Comparison of ENCODE assay signal across 32 cellular contexts in genomic region chr11:83441171-83441570, GRCh38.
"Had no signal": no experiment of that assay in that cellular context is flagged by ENCODE, and none has a peak within 500 bp of the region (broad histone marks: within the 10 kb centered on the region; RNA-seq: fewer than 3 reads in every experiment).

No MANE protein-coding gene starts in this region.

- H3K27ac ChIP-seq: SJCRH30, SK-N-MC had no signal

- H3K36me3 ChIP-seq: MG63, SJCRH30 had no signal

- DNase-seq: activated B cell treated with CpG ODN at 0.5 μM for 24 hours; activated CD4-positive, alpha-beta memory T cell treated with anti-CD3 and anti-CD28 coated beads, Interleukin-2, amount 10 ng/mL, durations not matched to agents 7 days and 5 days; activated CD4-positive, alpha-beta T cell treated with anti-CD3 and anti-CD28 coated beads for 4 hours; activated CD4-positive, alpha-beta T cell treated with anti-CD3 and anti-CD28 coated beads, Interleukin-2, amount 50 U/mL, for 1 hour; activated CD4-positive, CD25-positive, alpha-beta regulatory T cell treated with anti-CD3 and anti-CD28 coated beads, Interleukin-2, amount 50 U/mL, for 72 hours; activated CD8-positive, alpha-beta memory T cell treated with anti-CD3 and anti-CD28 coated beads for 24 hours; activated CD8-positive, alpha-beta memory T cell treated with anti-CD3 and anti-CD28 coated beads, Interleukin-2, amount 10 ng/mL, durations not matched to agents 7 days and 5 days; activated CD8-positive, alpha-beta memory T cell treated with anti-CD3 and anti-CD28 coated beads, Interleukin-2, amount 50 U/mL, for 48 hours; activated effector memory CD4-positive, alpha-beta T cell treated with Interleukin-2 at 50 U/mL for 16 hours; activated naive CD4-positive, alpha-beta T cell treated with anti-CD3 and anti-CD28 coated beads, Interleukin-2, amount 10 ng/mL, durations not matched to agents 7 days and 5 days; activated naive CD8-positive, alpha-beta T cell treated with anti-CD3 and anti-CD28 coated beads, Interleukin-2, amount 50 U/mL, for 24 hours; activated T-cell treated with anti-CD3 and anti-CD28 coated beads, Interleukin-2, amount 50 U/mL, for 48 hours; anterior cingulate cortex; caudate nucleus; cerebellar nuclear complex; Kasumi-1; KG1; MG63; NCI-H1048; NCI-H1105 treated with DMSO at 0.1 percent for 48 hours; NCI-H1436 treated with DMSO at 0.1 percent for 48 hours; NCI-H1694 treated with DMSO at 0.1 percent for 48 hours; NCI-H2029; NCI-H345; NCI-H524 treated with DMSO at 0.1 percent for 48 hours; OCI-M1; SHP77; SJCRH30 had no signal

- H3K27me3 ChIP-seq: MG63 had no signal

- ATAC-seq: activated CD8-positive, alpha-beta memory T cell treated with anti-CD3 and anti-CD28 coated beads, Interleukin-2, amount 10 ng/mL, durations not matched to agents 7 days and 5 days; activated naive CD8-positive, alpha-beta T cell treated with anti-CD3 and anti-CD28 coated beads, Interleukin-2, amount 50 U/mL, for 24 hours; Panc1 had no signal

- H3K4me1 ChIP-seq: SJCRH30 had no signal

- H3K9me3 ChIP-seq: MG63, SJCRH30 had no signal

- FAIRE-seq: bronchial epithelial cell, TTC549 had no signal

- H3K4me3 ChIP-seq: MG63, SJCRH30, SK-N-MC had no signal
